ENCODE assay signal across 8 cellular contexts in the genomic region with DNA sequence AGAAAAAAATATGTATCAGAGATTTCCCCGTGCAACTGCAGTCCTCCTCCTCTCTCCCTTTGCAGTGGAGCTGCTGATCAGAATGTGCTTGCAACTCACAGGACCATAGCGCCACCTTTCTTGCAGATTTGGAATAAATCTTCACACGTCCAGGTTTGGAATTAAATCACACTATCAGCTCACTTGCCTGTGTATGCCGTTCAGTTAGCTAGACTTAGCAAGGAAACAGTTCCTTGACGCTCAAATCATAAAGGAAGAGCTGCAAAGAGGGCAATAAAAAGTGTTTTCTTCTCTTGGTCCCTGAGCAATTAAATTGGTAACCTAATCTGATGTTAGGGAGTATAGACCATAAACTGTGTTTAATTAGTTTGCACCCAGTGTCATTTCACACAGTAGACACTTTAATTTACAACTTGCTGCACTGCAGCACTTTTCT.
DNase-seq lines count a peak whose midpoint lies in the region; ATAC-seq, FAIRE-seq and TF ChIP-seq lines count a peak whose summit lies in the region.

No MANE protein-coding gene starts in this region.

- peak in 3 of 5 donors; percentile 2 to 8 (median 2) for DNase-seq in CD4-positive, alpha-beta memory T cell
- DNase-seq in KG1 (lab: John Stamatoyannopoulos, UW): peak; percentile 22
- DNase-seq in NOMO-1 treated with dmso at 0.1 percent for 144 hours (lab: John Stamatoyannopoulos, UW; ENCODE audit: unreplicated experiment): peak; percentile 85
- peak; percentile 72 for DNase-seq in bronchial epithelial cell (ENCODE audit: low read depth)
- peak; percentile 10 for DNase-seq in stimulated activated naive B cell treated with anti-CD40 and anti-IgM and Interleukin-4, amounts not matched to agents 10 μg/mL and 1 μg/mL and 100 μg/mL, for 72 hours
- no peak for DNase-seq in activated CD4-positive, CD25-positive, alpha-beta regulatory T cell treated with anti-CD3 and anti-CD28 coated beads, Interleukin-2, amount 50 U/mL, for 72 hours

- H3K27ac ChIP-seq in CD4-positive, alpha-beta memory T cell (ENCODE audit: low read depth, low read length): no peak overlapping the region

- no peak overlapping the region for H3K4me3 Mint-ChIP-seq in CD4-positive, alpha-beta memory T cell
- H3K4me3 Mint-ChIP-seq in stimulated activated naive B cell treated with anti-CD40 and anti-IgM and Interleukin-4, amounts not matched to agents 10 μg/mL and 1 μg/mL and 100 μg/mL, for 72 hours: no peak overlapping the region

- intact Hi-C loops in CD4-positive, alpha-beta memory T cell (cut with micrococcal nuclease): no loop called here

- no peaks in the 10 kb centered on the region for H3K36me3 Mint-ChIP-seq in CD4-positive, alpha-beta memory T cell
- no peaks in the 10 kb centered on the region for H3K36me3 Mint-ChIP-seq in stimulated activated naive B cell treated with anti-CD40 and anti-IgM and Interleukin-4, amounts not matched to agents 10 μg/mL and 1 μg/mL and 100 μg/mL, for 72 hours

- no peaks in the 10 kb centered on the region for H3K4me1 ChIP-seq in CD4-positive, alpha-beta memory T cell (ENCODE audit: insufficient read depth, low read length)

- H3K4me3 ChIP-seq in CD4-positive, alpha-beta memory T cell (ENCODE audit: low read length in 2 of 2): no peak overlapping the region
- H3K4me3 ChIP-seq in bronchial epithelial cell (ENCODE audit: low read depth, low read length): no peak overlapping the region

- peak; percentile 78 for TF ChIP-seq CTCF in bronchial epithelial cell (IDR thresholded peaks at IDR 0.05; ENCODE audit: insufficient read depth, low read length, severe bottlenecking)

- peaks cover 2 to 5% of the 10 kb centered on the region in 2 donors for H3K27me3 Mint-ChIP-seq in CD4-positive, alpha-beta memory T cell
- H3K27me3 Mint-ChIP-seq in stimulated activated naive B cell treated with anti-CD40 and anti-IgM and Interleukin-4, amounts not matched to agents 10 μg/mL and 1 μg/mL and 100 μg/mL, for 72 hours: no peaks in the 10 kb centered on the region

- H3K36me3 ChIP-seq in CD4-positive, alpha-beta memory T cell (ENCODE audit: insufficient read depth, low read length): no peaks in the 10 kb centered on the region
- H3K36me3 ChIP-seq in bronchial epithelial cell (ENCODE audit: control insufficient read depth, insufficient read depth, low read length): no peaks in the 10 kb centered on the region

- no peaks in the 10 kb centered on the region for H3K4me1 Mint-ChIP-seq in CD4-positive, alpha-beta memory T cell
- H3K4me1 Mint-ChIP-seq in stimulated activated naive B cell treated with anti-CD40 and anti-IgM and Interleukin-4, amounts not matched to agents 10 μg/mL and 1 μg/mL and 100 μg/mL, for 72 hours: peaks cover 0 to 1% of the 10 kb centered on the region in 2 donors

- CTCF ChIA-PET in CD4-positive, alpha-beta memory T cell (lab: Charles Lee; ENCODE audit: partially characterized antibody): interaction anchor here (0.9 kb wide), 1 partner anchor 25 kb away, joined by 3 read pairs; no protein-coding TSS in a partner anchor

- POLR2A ChIA-PET in CD4-positive, alpha-beta memory T cell (lab: Charles Lee; ENCODE audit: partially characterized antibody): no interaction called here

- no peak for FAIRE-seq in bronchial epithelial cell (lab: Jason Lieb, UNC)
- peak; percentile 98 for FAIRE-seq in islet of Langerhans (lab: Jason Lieb, UNC)

- no peaks in the 10 kb centered on the region for H3K9me3 ChIP-seq in CD4-positive, alpha-beta memory T cell (ENCODE audit: control insufficient read depth in 1 of 2, low read length in 2 of 2)

- peak; percentile 84 for ATAC-seq in GM18868 (IDR thresholded peaks at IDR 0.05; ENCODE audit: unreplicated experiment)
- ATAC-seq in stimulated activated naive B cell treated with anti-CD40 and anti-IgM and Interleukin-4, amounts not matched to agents 10 μg/mL and 1 μg/mL and 100 μg/mL, for 72 hours (replicated peaks): peak; percentile 53 to 71

- H3K27ac Mint-ChIP-seq in CD4-positive, alpha-beta memory T cell: no peak overlapping the region
- H3K27ac Mint-ChIP-seq in stimulated activated naive B cell treated with anti-CD40 and anti-IgM and Interleukin-4, amounts not matched to agents 10 μg/mL and 1 μg/mL and 100 μg/mL, for 72 hours: no peak overlapping the region

- H3K27me3 ChIP-seq in CD4-positive, alpha-beta memory T cell (ENCODE audit: insufficient read depth, low read length): no peaks in the 10 kb centered on the region
- no peaks in the 10 kb centered on the region for H3K27me3 ChIP-seq in bronchial epithelial cell (ENCODE audit: control insufficient read depth, insufficient read depth, low read length)

- H3K9me3 Mint-ChIP-seq in CD4-positive, alpha-beta memory T cell: no peaks in the 10 kb centered on the region
- no peaks in the 10 kb centered on the region for H3K9me3 Mint-ChIP-seq in stimulated activated naive B cell treated with anti-CD40 and anti-IgM and Interleukin-4, amounts not matched to agents 10 μg/mL and 1 μg/mL and 100 μg/mL, for 72 hours
